In genomic region chr4:183444149-183444952, GRCh38 we compare ENCODE assay signal across 8 cellular contexts. TPM values are rescaled to one million over a fixed set of nuclear protein-coding genes. Genes with fewer than 3 reads are reported as not detected.
DNase-seq lines count a peak whose midpoint lies in the region; ATAC-seq and TF ChIP-seq lines count a peak whose summit lies in the region.

CDKN2AIP (plus strand) TSS chr4:183444636; CDS start chr4:183444798, 162 bp downstream.

- peak within 1 kb of the TSS; percentile 96 for H2BK5ac ChIP-seq in mesenchymal stem cell (ENCODE audit: low read depth, low read length, poor library complexity, severe bottlenecking)

- peaks cover 3% of the 10 kb centered on the region for H3K9me3 Mint-ChIP-seq in Calu3 (ENCODE audit: low read depth, unreplicated experiment)
- H3K9me3 Mint-ChIP-seq in effector memory CD8-positive, alpha-beta T cell: no peaks in the 10 kb centered on the region

- TF ChIP-seq CTCF in Calu3 (IDR thresholded peaks at IDR 0.05; ENCODE audit: unreplicated experiment): no peak

- H3K4me1 ChIP-seq in mesenchymal stem cell (ENCODE audit: control insufficient read depth, insufficient read depth, low read depth, low read length): peaks cover 4% of the 10 kb centered on the region

- peak within 1 kb of the TSS; percentile 99 to 100 for H3K18ac ChIP-seq in mesenchymal stem cell (ENCODE audit: low read depth in 1 of 2, low read length in 2 of 2)

- peak; percentile 86 for ATAC-seq in GM21390 (IDR thresholded peaks at IDR 0.05; ENCODE audit: unreplicated experiment)
- peak; percentile 83 for ATAC-seq in effector memory CD8-positive, alpha-beta T cell (replicated peaks)

- peak within 1 kb of the TSS; percentile 95 for H3K4me2 ChIP-seq in mesenchymal stem cell (ENCODE audit: low read length, poor library complexity, severe bottlenecking)

- intact Hi-C loops in Calu3 (cut with micrococcal nuclease; ENCODE audit: unreplicated experiment): no loop called here

- H3K4me1 Mint-ChIP-seq in Calu3 (ENCODE audit: low read depth, unreplicated experiment): peaks cover 25% of the 10 kb centered on the region
- H3K4me1 Mint-ChIP-seq in effector memory CD8-positive, alpha-beta T cell (ENCODE audit: low read depth in 2 of 2): peaks cover 15 to 34% of the 10 kb centered on the region in 2 donors

- peak within 1 kb of the TSS; percentile 83 for H3K27ac Mint-ChIP-seq in Calu3 (ENCODE audit: unreplicated experiment)
- peak within 1 kb of the TSS; percentile 97 to 98 for H3K27ac Mint-ChIP-seq in effector memory CD8-positive, alpha-beta T cell

- WGBS in mesenchymal stem cell: under 1% methylated on average over 78 of the region's 101 CpGs

- H3K4me3 Mint-ChIP-seq in Calu3 (ENCODE audit: low read depth, unreplicated experiment): peak within 1 kb of the TSS; percentile 90
- peak within 1 kb of the TSS; percentile 94 to 95 for H3K4me3 Mint-ChIP-seq in effector memory CD8-positive, alpha-beta T cell

- peak within 1 kb of the TSS; percentile 86 for H2BK15ac ChIP-seq in mesenchymal stem cell (ENCODE audit: low read depth, poor library complexity, severe bottlenecking)

- H3K79me1 ChIP-seq in mesenchymal stem cell (replicated peaks; ENCODE audit: low read length, poor library complexity, severe bottlenecking): peaks cover 12% of the 10 kb centered on the region

- H4K8ac ChIP-seq in mesenchymal stem cell (ENCODE audit: low read length): peak within 1 kb of the TSS; percentile 87

- peak within 1 kb of the TSS; percentile 95 to 96 for H3K4me3 ChIP-seq in mesenchymal stem cell (ENCODE audit: insufficient read depth in 1 of 2, low read depth in 1 of 2, low read length in 2 of 2)

- H3K27me3 ChIP-seq in mesenchymal stem cell (ENCODE audit: control insufficient read depth in 1 of 2, insufficient read depth in 1 of 2, low read length in 2 of 2): no peaks in the 10 kb centered on the region

- peak within 1 kb of the TSS; percentile 98 for H3K27ac ChIP-seq in mesenchymal stem cell (ENCODE audit: low read length, poor library complexity, severe bottlenecking)

- no peak within 1 kb of the TSS for H2AK5ac ChIP-seq in mesenchymal stem cell (ENCODE audit: low read length, severe bottlenecking)

- peaks cover 10 to 36% of the 10 kb centered on the region in 2 experiments for H3K36me3 ChIP-seq in mesenchymal stem cell (ENCODE audit: control insufficient read depth in 1 of 2, insufficient read depth in 2 of 2, low read depth in 1 of 2, low read length in 2 of 2)

- no TSS peak for BruUV-seq in Calu3 (replicated peaks; lab: Mats Ljungman, UMichigan)

- peak within 1 kb of the TSS; percentile 9 to 87 for H2BK12ac ChIP-seq in mesenchymal stem cell (ENCODE audit: low read length in 2 of 2)

- H4K91ac ChIP-seq in mesenchymal stem cell (ENCODE audit: low read length): peak within 1 kb of the TSS; percentile 98

- H2BK120ac ChIP-seq in mesenchymal stem cell (ENCODE audit: low read depth, low read length): peak within 1 kb of the TSS; percentile 39

- H2AFZ ChIP-seq in mesenchymal stem cell (ENCODE audit: low read depth, low read length): peak within 1 kb of the TSS; percentile 100

- peak within 1 kb of the TSS; percentile 74 to 90 for H3K23ac ChIP-seq in mesenchymal stem cell (ENCODE audit: low read length in 2 of 2)

- CTCF ChIA-PET in Calu3 (lab: Charles Lee): interaction anchor here (1.3 to 2.5 kb wide), 4 partner anchors 21 to 37 kb away, joined by 3 to 11 read pairs (median 4); no protein-coding TSS in a partner anchor

- peak within 1 kb of the TSS; percentile 90 to 97 for H3K4ac ChIP-seq in mesenchymal stem cell (ENCODE audit: low read depth in 1 of 2, low read length in 2 of 2)

- H3K36me3 Mint-ChIP-seq in Calu3 (ENCODE audit: insufficient read depth, unreplicated experiment): peaks cover 55% of the 10 kb centered on the region
- peaks cover 43% of the 10 kb centered on the region for H3K36me3 Mint-ChIP-seq in effector memory CD8-positive, alpha-beta T cell (ENCODE audit: insufficient read depth)

- DNase-seq in Calu3 (peak; percentile 87), HUDEP-2 (lab: John Stamatoyannopoulos, UW; ENCODE audit: unreplicated experiment in 76 of 76) (peak in 75 of 76 experiments; percentile 9 to 93 (median 86)), NOMO-1 treated with dmso at 0.1 percent for 144 hours (lab: John Stamatoyannopoulos, UW; ENCODE audit: unreplicated experiment) (peak; percentile 91), mesenchymal stem cell (peak; percentile 95)
- peak; percentile 71 to 90 (median 87) for DNase-seq in activated CD8-positive, alpha-beta memory T cell treated with anti-CD3 and anti-CD28 coated beads for 48 hours (ENCODE audit: low read depth in 2 of 3, low spot score in 2 of 3)
- peak; percentile 91 to 93 (median 93) for DNase-seq in effector memory CD8-positive, alpha-beta T cell
- DNase-seq in stimulated activated CD8-positive, alpha-beta memory T cell treated with anti-CD3 and anti-CD28 coated beads, Interleukin-12 subunit alpha, Interleukin-12 subunit beta, amount 100 ng/mL, for 4 hours (ENCODE audit: low read depth): peak; percentile 90

- peak within 1 kb of the TSS; percentile 99 to 100 for H3K14ac ChIP-seq in mesenchymal stem cell (ENCODE audit: low read length in 2 of 2)

- peak within 1 kb of the TSS; percentile 98 for H3K9ac ChIP-seq in mesenchymal stem cell (ENCODE audit: low read length)

- H3K9me3 ChIP-seq in mesenchymal stem cell (ENCODE audit: control insufficient read depth, low read length): no peaks in the 10 kb centered on the region

- no peaks in the 10 kb centered on the region for H3K27me3 Mint-ChIP-seq in Calu3 (ENCODE audit: unreplicated experiment)
- H3K27me3 Mint-ChIP-seq in effector memory CD8-positive, alpha-beta T cell: no peaks in the 10 kb centered on the region

RNA-seq across cellular contexts. Expression of gene CDKN2AIP, which starts in this region (rescaled TPM):
- total RNA-seq in Calu3 (2022): 17.2 and 17.5 TPM in 2 replicates
- polyA plus RNA-seq in mesenchymal stem cell (2013, experiment 1 of 2): 6.7 TPM
- polyA plus RNA-seq in mesenchymal stem cell (2013, experiment 2 of 2): 7.0 TPM

Comparison
In these comparisons a context has a peak if more than half of its experiments do, and no peak if none do; other contexts are left out.
1. Peak in every context shown above with its lines: DNase-seq, ATAC-seq, H3K4me3 ChIP-seq and H3K27ac ChIP-seq.